ENCODE assay signal across 8 cellular contexts in genomic region chr22:42855726-42856125, GRCh38. TPM values are rescaled to one million over a fixed set of nuclear protein-coding genes. Genes with fewer than 3 reads are reported as not detected.
DNase-seq lines count a peak whose midpoint lies in the region; ATAC-seq and TF ChIP-seq lines count a peak whose summit lies in the region.

No MANE protein-coding gene starts in this region.

- H3K27me3 ChIP-seq in Peyer's patch, result no peaks in the 10 kb centered on the region

- no peaks in the 10 kb centered on the region for H3K9me3 Mint-ChIP-seq in Calu3 (ENCODE audit: low read depth, unreplicated experiment)
- no peaks in the 10 kb centered on the region for H3K9me3 Mint-ChIP-seq in progenitor cell of endocrine pancreas (ENCODE audit: low read depth)

- H3K9me3 ChIP-seq in Peyer's patch, result no peaks in the 10 kb centered on the region

- ATAC-seq in GM19035 (IDR thresholded peaks at IDR 0.05; ENCODE audit: unreplicated experiment), result no peak

- DNase-seq in Calu3, result no peak
- no peak for DNase-seq in Peyer's patch
- no peak for DNase-seq in epithelial cell of prostate (ENCODE audit: low read depth, low spot score)
- DNase-seq in progenitor cell of endocrine pancreas (ENCODE audit: low spot score, unreplicated experiment), result no peak
- no peak for DNase-seq in 8988T
- DNase-seq in RKO (ENCODE audit: low spot score), result no peak
- no peak for DNase-seq in HUDEP-2 (lab: John Stamatoyannopoulos, UW; ENCODE audit: unreplicated experiment in 76 of 76)

- peak overlapping the region in 3 of 4 donors; percentile 87 to 97 (median 94) for H3K27ac ChIP-seq in Peyer's patch
- H3K27ac ChIP-seq in epithelial cell of prostate, result peak overlapping the region; percentile 5

- H3K4me3 Mint-ChIP-seq in Calu3 (ENCODE audit: low read depth, unreplicated experiment) (peak overlapping the region; percentile 83), progenitor cell of endocrine pancreas (ENCODE audit: low read depth) (peak overlapping the region; percentile 81)

- H3K4me1 ChIP-seq in Peyer's patch, result peaks cover 0 to 16% (median 5%) of the 10 kb centered on the region in 4 donors

- H3K4me1 Mint-ChIP-seq in Calu3 (ENCODE audit: low read depth, unreplicated experiment) (peaks cover 2% of the 10 kb centered on the region), progenitor cell of endocrine pancreas (ENCODE audit: low read depth) (peaks cover 2% of the 10 kb centered on the region)

- CTCF ChIA-PET in Calu3 (lab: Charles Lee), result interaction anchor here (0.7 to 1.1 kb wide), 3 partner anchors 12 to 325 kb away, joined by 3 to 4 read pairs (median 3); no protein-coding TSS in a partner anchor

- H3K27ac Mint-ChIP-seq in Calu3 (ENCODE audit: unreplicated experiment) (peak overlapping the region; percentile 92), progenitor cell of endocrine pancreas (peak overlapping the region; percentile 95)

- BruUV-seq in Calu3 (replicated peaks; lab: Mats Ljungman, UMichigan), result no TSS peak

- H3K4me3 ChIP-seq in Peyer's patch, result peak overlapping the region; percentile 68 to 96 (median 92)

- H3K27me3 Mint-ChIP-seq in Calu3 (ENCODE audit: unreplicated experiment) (no peaks in the 10 kb centered on the region), progenitor cell of endocrine pancreas (no peaks in the 10 kb centered on the region)

- intact Hi-C loops in Calu3 (cut with micrococcal nuclease; ENCODE audit: unreplicated experiment), result no loop called here

- TF ChIP-seq CTCF in Calu3 (IDR thresholded peaks at IDR 0.05; ENCODE audit: unreplicated experiment), result no peak
- TF ChIP-seq CTCF in Peyer's patch (IDR thresholded peaks at IDR 0.05), result no peak
- TF ChIP-seq CTCF in progenitor cell of endocrine pancreas (IDR thresholded peaks at IDR 0.05; ENCODE audit: unreplicated experiment), result no peak

- H3K36me3 ChIP-seq in Peyer's patch, result peaks cover 0 to 2% (median 0%) of the 10 kb centered on the region in 3 donors

- H3K36me3 Mint-ChIP-seq in Calu3 (ENCODE audit: insufficient read depth, unreplicated experiment) (peaks cover 34% of the 10 kb centered on the region), progenitor cell of endocrine pancreas (ENCODE audit: insufficient read depth) (peaks cover 1% of the 10 kb centered on the region)

- TF ChIP-seq POLR2A in Peyer's patch (IDR thresholded peaks at IDR 0.05), result no peak

RNA-seq across cellular contexts. Expression of gene ARFGAP3, which starts 1.3 kb away (rescaled TPM):
- total RNA-seq in Calu3 (2022) (29.7 and 37.8 TPM in 2 replicates), Peyer's patch (10 to 100 TPM; 31.4 to 87.0 (median 57.8) TPM), progenitor cell of endocrine pancreas (26.3 and 26.7 TPM in 2 replicates)
